ENCODE assay signal across 11 cellular contexts in the genomic region with DNA sequence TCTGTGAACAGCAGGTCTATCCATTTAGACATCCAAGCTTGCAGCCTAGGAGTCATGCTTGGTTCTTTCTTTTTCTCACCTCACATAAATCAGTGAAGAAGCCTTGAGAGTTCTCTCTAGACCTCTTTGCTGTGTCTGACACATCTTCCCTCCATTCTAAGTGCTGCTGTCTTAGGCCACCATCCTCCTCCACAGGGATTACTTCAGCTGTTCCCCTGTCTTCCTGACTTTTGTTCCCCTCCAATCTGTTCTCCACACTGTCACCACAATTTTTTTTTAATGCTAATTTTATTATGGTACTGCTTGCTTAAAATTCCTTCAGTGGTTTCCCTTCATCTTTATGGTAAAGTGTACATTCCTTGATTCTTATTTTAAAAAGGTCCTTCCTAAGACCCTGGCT.
"Had no signal": no experiment of that assay in that cellular context is flagged by ENCODE, and none has a peak within 500 bp of the region (broad histone marks: within the 10 kb centered on the region; RNA-seq: fewer than 3 reads in every experiment).

No MANE protein-coding gene starts in this region.

- FAIRE-seq: frontal cortex had no signal

- DNase-seq: activated CD4-positive, alpha-beta T cell treated with anti-CD3 and anti-CD28 coated beads, Interleukin-2, amount 50 U/mL, for 1 hour; activated naive CD4-positive, alpha-beta T cell treated with anti-CD3 and anti-CD28 coated beads, Interleukin-2, amount 50 U/mL, for 16 hours; amniotic stem cell; effector CD8-positive, alpha-beta T cell; immature natural killer cell; stimulated activated CD4-positive, alpha-beta T cell treated with anti-CD3 and anti-CD28 coated beads, Interleukin-2, amount 100 ng/mL, for 48 hours; stimulated activated naive CD4-positive, alpha-beta T cell treated with Interleukin-2 at 50 U/mL for 16 hours; transverse colon had no signal

- H3K27ac ChIP-seq: brain microvascular endothelial cell, transverse colon had no signal

- H3K27me3 ChIP-seq: brain microvascular endothelial cell, transverse colon had no signal

- H3K4me3 ChIP-seq: transverse colon had no signal

- H3K9me3 ChIP-seq: transverse colon had no signal

- H3K4me3 Mint-ChIP-seq: immature natural killer cell had no signal

- ATAC-seq: activated CD4-positive, CD25-positive, alpha-beta regulatory T cell treated with anti-CD3 and anti-CD28 coated beads, Interleukin-2, amount 50 U/mL, for 24 hours had no signal
